ENCODE assay signal across 8 cellular contexts in the genomic region with DNA sequence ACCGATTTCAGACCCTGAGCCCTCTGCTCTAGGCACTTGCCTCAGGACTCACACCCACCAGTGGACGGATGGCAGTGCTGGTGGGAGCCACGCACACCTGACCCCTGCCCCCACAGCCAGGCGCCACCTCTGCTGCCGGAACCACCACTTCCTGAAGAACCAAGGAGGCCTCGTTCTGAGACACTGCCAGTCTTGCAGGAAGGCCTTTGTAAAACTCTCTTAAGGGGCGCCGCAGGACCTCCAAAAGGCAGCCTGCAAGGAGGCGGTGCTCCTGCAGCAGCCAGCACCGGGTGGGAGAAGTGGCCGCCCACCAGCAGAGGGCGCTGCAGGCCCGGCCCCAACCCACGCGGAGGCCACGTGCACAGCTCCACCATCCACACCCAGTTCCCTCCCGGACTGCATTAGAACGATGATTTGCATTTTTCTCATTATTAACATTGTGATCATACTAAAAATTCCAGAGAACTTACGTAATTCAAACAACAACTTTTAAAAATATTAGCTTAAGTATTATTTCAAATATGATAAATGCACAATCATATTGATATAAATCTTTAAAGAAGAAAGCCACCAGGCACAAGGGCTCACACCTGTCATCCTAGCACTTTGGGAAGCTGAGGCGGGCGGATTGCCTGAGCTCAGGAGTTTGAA. TPM values are rescaled to one million over a fixed set of nuclear protein-coding genes. Genes with fewer than 3 reads are reported as not detected.
DNase-seq lines count a peak whose midpoint lies in the region; TF ChIP-seq lines count a peak whose summit lies in the region.

No MANE protein-coding gene starts in this region.

- CTCF ChIA-PET in SK-N-SH (lab: Yijun Ruan, JAX) = interaction anchor here (0.6 to 2.6 kb wide), 9 partner anchors 10 to 263 kb away, joined by 3 to 25 read pairs (median 5); no protein-coding TSS in a partner anchor

- H3K9ac ChIP-seq in SK-N-SH = no peak overlapping the region

- peaks cover 15% of the 10 kb centered on the region for H4K20me1 ChIP-seq in SK-N-SH (ENCODE audit: insufficient read depth)

- peaks cover 0 to 13% of the 10 kb centered on the region in 2 experiments; a peak in 1 of 4 replicates for H3K4me1 ChIP-seq in SK-N-SH (ENCODE audit: control insufficient read depth in 1 of 2, insufficient read depth in 2 of 2, low read depth in 1 of 2, low read length in 1 of 2)

- POLR2A ChIA-PET in SK-N-SH (lab: Yijun Ruan, JAX) = no interaction called here

- no peak overlapping the region for H3K27ac ChIP-seq in SK-N-SH (ENCODE audit: low read depth in 2 of 2, low read length in 1 of 2)

- no peak overlapping the region for H2AFZ ChIP-seq in SK-N-SH (ENCODE audit: low read depth)

- 84% methylated on average over 14 of the region's 21 CpGs for WGBS in SK-N-SH (ENCODE audit: low lambda C conversion rate)

- peak; percentile 74 for TF ChIP-seq CTCF in SK-N-SH (IDR thresholded peaks at IDR 0.05)

- DNase-seq in NOMO-1 treated with DMSO at 0.1 percent for 48 hours (lab: John Stamatoyannopoulos, UW; ENCODE audit: unreplicated experiment) = peak; percentile 5
- no peak for DNase-seq in NOMO-1 treated with dmso at 0.1 percent for 144 hours (lab: John Stamatoyannopoulos, UW; ENCODE audit: unreplicated experiment)
- DNase-seq in SK-N-SH = peak; percentile 85
- peak; percentile 75 for DNase-seq in activated naive CD4-positive, alpha-beta T cell treated with anti-CD3 and anti-CD28 coated beads, Interleukin-2, amount 50 U/mL, for 16 hours
- peak; percentile 92 for DNase-seq in hepatic stellate cell (ENCODE audit: low spot score)
- peak; percentile 72 for DNase-seq in stimulated activated CD4-positive, alpha-beta T cell treated with anti-CD3 and anti-CD28 coated beads, Interleukin-1b, Interleukin-23, amount 100 ng/mL, for 48 hours
- no peak for DNase-seq in T1000 (lab: John Stamatoyannopoulos, UW)
- no peak for DNase-seq in NCI-H526 treated with DMSO at 0.1 percent for 48 hours (lab: John Stamatoyannopoulos, UW)

- no peaks in the 10 kb centered on the region for H3F3A ChIP-seq in SK-N-SH (replicated peaks; ENCODE audit: insufficient read depth)

- peaks cover 82% of the 10 kb centered on the region for H3K79me2 ChIP-seq in SK-N-SH (ENCODE audit: insufficient read depth)

- H3K9me3 ChIP-seq in SK-N-SH = no peaks in the 10 kb centered on the region

- TF ChIP-seq EP300 in SK-N-SH (IDR thresholded peaks at IDR 0.05; ENCODE audit: borderline replicate concordance in 1 of 2, low read depth in 1 of 2, low read length in 1 of 2) = no peak

- peak overlapping the region in 1 of 2 experiments; percentile 29; a peak in 1 of 4 replicates for H3K4me3 ChIP-seq in SK-N-SH (ENCODE audit: low read depth in 2 of 2, low read length in 1 of 2)

- no peak overlapping the region for H3K4me2 ChIP-seq in SK-N-SH

- peaks cover 5 to 9% of the 10 kb centered on the region in 2 experiments for H3K36me3 ChIP-seq in SK-N-SH (replicated peaks in 1 of 2; ENCODE audit: control insufficient read depth in 1 of 2, insufficient read depth in 2 of 2, low read length in 1 of 2)

- no peaks in the 10 kb centered on the region for H3K27me3 ChIP-seq in SK-N-SH (ENCODE audit: insufficient read depth)

- peak; percentile 50 for TF ChIP-seq RAD21 in SK-N-SH (IDR thresholded peaks at IDR 0.05; ENCODE audit: low read length)

- no peaks in the 10 kb centered on the region for H3K9me2 ChIP-seq in SK-N-SH

TF ChIP-seq in SK-N-SH, 30 proteins besides CTCF, POLR2A, EP300 and RAD21:
- peak; percentile 36 for TF ChIP-seq SMC3 (IDR thresholded peaks at IDR 0.05; ENCODE audit: low read depth, low read length)
- TF ChIP-seq MXI1 (IDR thresholded peaks at IDR 0.05; ENCODE audit: low read depth, low read length) = 0 out of 2 replicates have a peak, but pooled peaks have one; percentile 19
- TF ChIP-seq, protein P1, sequence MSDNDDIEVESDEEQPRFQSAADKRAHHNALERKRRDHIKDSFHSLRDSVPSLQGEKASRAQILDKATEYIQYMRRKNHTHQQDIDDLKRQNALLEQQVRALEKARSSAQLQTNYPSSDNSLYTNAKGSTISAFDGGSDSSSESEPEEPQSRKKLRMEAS (IDR thresholded peaks at IDR 0.05; ENCODE audit: low read depth) = peak; percentile 54; the same call in 1 of the 2 replicates
- no peak for TF ChIP-seq NFIC (IDR thresholded peaks at IDR 0.05; ENCODE audit: borderline replicate concordance)
- TF ChIP-seq RCOR1 (IDR thresholded peaks at IDR 0.05; ENCODE audit: low read length) = no peak
- TF ChIP-seq, protein P2, sequence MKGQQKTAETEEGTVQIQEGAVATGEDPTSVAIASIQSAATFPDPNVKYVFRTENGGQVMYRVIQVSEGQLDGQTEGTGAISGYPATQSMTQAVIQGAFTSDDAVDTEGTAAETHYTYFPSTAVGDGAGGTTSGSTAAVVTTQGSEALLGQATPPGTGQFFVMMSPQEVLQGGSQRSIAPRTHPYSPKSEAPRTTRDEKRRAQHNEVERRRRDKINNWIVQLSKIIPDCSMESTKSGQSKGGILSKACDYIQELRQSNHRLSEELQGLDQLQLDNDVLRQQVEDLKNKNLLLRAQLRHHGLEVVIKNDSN (IDR thresholded peaks at IDR 0.05; ENCODE audit: borderline replicate concordance, low read depth) = 0 out of 2 replicates have a peak, but pooled peaks have one; percentile 7

RNA-seq across cellular contexts. Expression of a gene that starts 12.8 kb away (rescaled TPM):
- 25.1 and 31.7 TPM in 2 replicates for polyA plus RNA-seq in SK-N-SH (2012; rRNA removed)
- 30.9 and 36.8 TPM in 2 replicates for polyA plus RNA-seq in SK-N-SH (2012; cell fraction: cytosol; rRNA removed)
- polyA plus RNA-seq in SK-N-SH (2012; cell fraction: nucleus; rRNA removed) = 33.0 and 64.3 TPM in 2 replicates

RNA-seq across cellular contexts. Expression of a gene that starts 45.6 kb away (rescaled TPM):
- polyA plus RNA-seq in SK-N-SH (2012; rRNA removed) = 865 and 950 TPM in 2 replicates
- polyA plus RNA-seq in SK-N-SH (2012; cell fraction: cytosol; rRNA removed) = 1,006 and 1,490 TPM in 2 replicates
- polyA plus RNA-seq in SK-N-SH (2012; cell fraction: nucleus; rRNA removed) = 461 and 695 TPM in 2 replicates

Comparison
In these comparisons a context has a peak if more than half of its experiments do, and no peak if none do; other contexts are left out.
1. DNase-seq: peak in NOMO-1 treated with DMSO at 0.1 percent for 48 hours (single experiment), SK-N-SH (single experiment), activated naive CD4-positive, alpha-beta T cell treated with anti-CD3 and anti-CD28 coated beads, Interleukin-2, amount 50 U/mL, for 16 hours (single experiment), hepatic stellate cell (single experiment) and stimulated activated CD4-positive, alpha-beta T cell treated with anti-CD3 and anti-CD28 coated beads, Interleukin-1b, Interleukin-23, amount 100 ng/mL, for 48 hours (single experiment); none in NOMO-1 treated with dmso at 0.1 percent for 144 hours (single experiment), T1000 (single experiment) and NCI-H526 treated with DMSO at 0.1 percent for 48 hours (single experiment).